Comparison of ENCODE assay signal across 4 cellular contexts in genomic region chr11:93879114-93879513, GRCh38. TPM values are rescaled to one million over a fixed set of nuclear protein-coding genes. Genes with fewer than 3 reads are reported as not detected.
"Had no signal": no experiment of that assay in that cellular context is flagged by ENCODE, and none has a peak within 500 bp of the region (broad histone marks: within the 10 kb centered on the region; RNA-seq: fewer than 3 reads in every experiment).

No MANE protein-coding gene starts in this region.

RNA-seq across cellular contexts. Expression of gene VSTM5, which starts 28.7 kb away (rescaled TPM):
- total RNA-seq: subcutaneous adipose tissue, thoracic aorta, upper lobe of right lung, vagina had no signal
